Comparison of ENCODE assay signal across 1 cellular context in genomic region chr16:3171181-3171854, GRCh38.
A peak's percentile ranks its signal among the peaks of the same experiment; 100 is the strongest.
TF ChIP-seq lines count a peak whose summit lies in the region.

No MANE protein-coding gene starts in this region.

TF ChIP-seq in K562, 482 proteins besides CTCF, POLR2A, EP300 and RAD21 (continued from another document and continues in another):
- no peak for TF ChIP-seq DLX4 (CRISPR knock-in tag; IDR thresholded peaks at IDR 0.05)
- no peak for TF ChIP-seq FOXJ2 (tag; IDR thresholded peaks at IDR 0.05)
- TF ChIP-seq TAL1 (IDR thresholded peaks at IDR 0.05) = no peak
- no peak for TF ChIP-seq MTA2 (IDR thresholded peaks at IDR 0.05; ENCODE audit: low read depth)
- TF ChIP-seq PPARD (CRISPR knock-in tag; IDR thresholded peaks at IDR 0.05) = no peak
- TF ChIP-seq RAD51 (IDR thresholded peaks at IDR 0.05; ENCODE audit: borderline replicate concordance, low read depth) = no peak
- TF ChIP-seq ZNF12 (CRISPR knock-in tag; IDR thresholded peaks at IDR 0.05) = no peak
- peak; percentile 15; the same call in 1 of the 2 replicates for TF ChIP-seq CBFA2T3 (IDR thresholded peaks at IDR 0.05)
- TF ChIP-seq MEF2A (IDR thresholded peaks at IDR 0.05; ENCODE audit: control insufficient read depth, low read depth, low read length) = no peak
- TF ChIP-seq MED1 (CRISPR knock-in tag; IDR thresholded peaks at IDR 0.05; ENCODE audit: borderline replicate concordance) = no peak
- no peak for TF ChIP-seq TFAM (CRISPR knock-in tag; conservative IDR thresholded peaks at IDR 0.05)
- TF ChIP-seq GMEB1 (CRISPR knock-in tag; IDR thresholded peaks at IDR 0.05) = no peak
- TF ChIP-seq SNIP1 (IDR thresholded peaks at IDR 0.05; ENCODE audit: low read depth) = no peak
- no peak for TF ChIP-seq ATF6 (CRISPR knock-in tag; IDR thresholded peaks at IDR 0.05)
- TF ChIP-seq C11orf30 (IDR thresholded peaks at IDR 0.05; ENCODE audit: low read depth) = 0 out of 2 replicates have a peak, but pooled peaks have one; percentile 21
- no peak for TF ChIP-seq DMBX1 (CRISPR knock-in tag; IDR thresholded peaks at IDR 0.05; ENCODE audit: borderline replicate concordance)
- TF ChIP-seq ESRRA (IDR thresholded peaks at IDR 0.05; ENCODE audit: borderline replicate concordance, low read depth) = peak; percentile 84; the same call in 1 of the 2 replicates
- TF ChIP-seq ADNP (tag; IDR thresholded peaks at IDR 0.05) = no peak
- TF ChIP-seq MGA (IDR thresholded peaks at IDR 0.05) = no peak
- TF ChIP-seq ZFP36 (IDR thresholded peaks at IDR 0.05; ENCODE audit: low read depth, low read length, partially characterized antibody) = no peak
- TF ChIP-seq POLR2B (IDR thresholded peaks at IDR 0.05; ENCODE audit: low read depth, partially characterized antibody) = no peak
- no peak for TF ChIP-seq TAF7 (tag; IDR thresholded peaks at IDR 0.05)
- TF ChIP-seq ATF3 (IDR thresholded peaks at IDR 0.05) = peak; percentile 29; the same call in 1 of the 2 replicates
- TF ChIP-seq ATF3 (CRISPR knock-in tag; conservative IDR thresholded peaks at IDR 0.05) = no peak
- TF ChIP-seq KDM1A (IDR thresholded peaks at IDR 0.05) = peak; percentile 10 to 11; a peak in 2 of 4 replicates
- TF ChIP-seq DDX20 (tag; IDR thresholded peaks at IDR 0.05; ENCODE audit: low read depth) = no peak
- no peak for TF ChIP-seq ZMIZ1 (IDR thresholded peaks at IDR 0.05; ENCODE audit: low read depth in 2 of 2, low read length in 2 of 2)
- TF ChIP-seq PRMT5 (CRISPR knock-in tag; IDR thresholded peaks at IDR 0.05) = no peak
- TF ChIP-seq CREB1 (IDR thresholded peaks at IDR 0.05) = no peak
- TF ChIP-seq CREB1 (CRISPR knock-in tag; IDR thresholded peaks at IDR 0.05) = no peak
- TF ChIP-seq L3MBTL2 (IDR thresholded peaks at IDR 0.05) = no peak
- no peak for TF ChIP-seq MLX (CRISPR knock-in tag; conservative IDR thresholded peaks at IDR 0.05)
- no peak for TF ChIP-seq MAFK (IDR thresholded peaks at IDR 0.05; ENCODE audit: low read length)
- TF ChIP-seq JUN (IDR thresholded peaks at IDR 0.05; ENCODE audit: borderline replicate concordance, low read depth, low read length) = no peak
- no peak for TF ChIP-seq JUN (CRISPR knock-in tag; IDR thresholded peaks at IDR 0.05; ENCODE audit: borderline replicate concordance)
- TF ChIP-seq RUNX1 (IDR thresholded peaks at IDR 0.05; ENCODE audit: low read depth) = 0 out of 2 replicates have a peak, but pooled peaks have one; percentile 62
